In the genomic region with DNA sequence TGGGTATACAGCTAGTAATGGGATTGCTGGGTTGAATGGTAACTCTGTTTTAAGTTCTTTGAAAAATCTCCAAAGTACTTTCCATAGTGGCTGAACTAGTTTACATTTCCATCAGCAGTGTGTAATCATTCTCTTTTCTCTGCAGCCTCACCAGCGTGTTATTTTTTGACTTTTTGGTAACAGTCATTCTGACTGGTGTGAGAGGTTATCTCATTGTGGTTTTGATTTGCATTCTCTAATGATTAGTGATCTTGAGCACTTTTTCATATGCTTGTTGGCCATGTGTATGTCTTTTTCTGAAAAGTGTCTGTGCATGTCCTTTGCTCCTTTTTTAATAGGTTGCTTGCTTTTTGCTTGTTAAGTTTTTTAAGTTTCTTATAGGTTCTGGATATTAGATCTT, we compare ENCODE assay signal across 23 cellular contexts.
A peak's percentile ranks its signal among the peaks of the same experiment; 100 is the strongest.
DNase-seq lines count a peak whose midpoint lies in the region; ATAC-seq, FAIRE-seq and TF ChIP-seq lines count a peak whose summit lies in the region.
"Had no signal": no experiment of that assay in that cellular context is flagged by ENCODE, and none has a peak within 500 bp of the region (broad histone marks: within the 10 kb centered on the region; RNA-seq: fewer than 3 reads in every experiment).

No MANE protein-coding gene starts in this region.

- H3K4ac ChIP-seq in IMR-90 (ENCODE audit: low read depth, low read length), result no peak overlapping the region

- H3K9me1 ChIP-seq in IMR-90 (ENCODE audit: insufficient read depth, low read length), result no peaks in the 10 kb centered on the region

- TF ChIP-seq CTCF in IMR-90 (conservative IDR thresholded peaks at IDR 0.05; ENCODE audit: low read depth, low read length) (no peak), bronchial epithelial cell (IDR thresholded peaks at IDR 0.05; ENCODE audit: insufficient read depth, low read length, severe bottlenecking) (no peak), RWPE1 (conservative IDR thresholded peaks at IDR 0.05; ENCODE audit: low read depth) (no peak), A673 (conservative IDR thresholded peaks at IDR 0.05; ENCODE audit: low read depth, low read length) (no peak)

- no CpG with 5 or more reads among the region's 1 CpG for WGBS in IMR-90 (ENCODE audit: extremely low coverage in 2 of 2, insufficient read length in 1 of 2), 2 experiments

- no peak overlapping the region for H3K23ac ChIP-seq in IMR-90 (ENCODE audit: low read depth, low read length)

- H3K4me2 ChIP-seq in IMR-90 (ENCODE audit: low read depth, low read length), result no peak overlapping the region
- H3K4me2 ChIP-seq: BLaER1 had no signal

- CTCF ChIA-PET in IMR-90 (lab: Yijun Ruan, JAX) (no interaction called here), RWPE1 (lab: Yijun Ruan, JAX) (interaction anchor here (0.7 kb wide), 1 partner anchor 10 kb away, joined by 6 read pairs; no protein-coding TSS in a partner anchor), A673 (lab: Charles Lee) (no interaction called here)

- H2BK5ac ChIP-seq in IMR-90 (ENCODE audit: low read depth, low read length, poor library complexity, severe bottlenecking), result no peak overlapping the region

- POLR2A ChIA-PET in IMR-90 (lab: Charles Lee; ENCODE audit: unreplicated experiment), result no interaction called here
- POLR2A ChIA-PET in RWPE1 (lab: Yijun Ruan, JAX; ENCODE audit: low non-redundant PET), result no interaction called here
- POLR2A ChIA-PET in A673 (lab: Charles Lee; ENCODE audit: low non-redundant PET), result no interaction called here

- peak; percentile 86 for FAIRE-seq in GM18507 (lab: Jason Lieb, UNC)
- no peak for FAIRE-seq in bronchial epithelial cell (lab: Jason Lieb, UNC)
- FAIRE-seq in GM12891 (lab: Jason Lieb, UNC), result no peak

- dilution Hi-C loops in IMR-90 (cut with HindIII; ENCODE audit: low sequenced_read_pairs, unreplicated experiment), result no loop called here

- in situ Hi-C loops in IMR-90 (cut with MboI; ENCODE audit: low sequenced_read_pairs), result no loop called here

- no peak overlapping the region for H2AK5ac ChIP-seq in IMR-90 (ENCODE audit: low read depth, low read length)

- H2BK20ac ChIP-seq in IMR-90 (ENCODE audit: low read depth, low read length), result no peak overlapping the region

- no peak overlapping the region for H2AK9ac ChIP-seq in IMR-90 (replicated peaks; ENCODE audit: low read depth, low read length, poor library complexity)

- H3K56ac ChIP-seq in IMR-90 (ENCODE audit: extremely low read depth, insufficient read depth, low read length), result no peak overlapping the region

- H3K4me3 ChIP-seq in IMR-90 (ENCODE audit: insufficient read depth, low read depth, low read length) (no peak overlapping the region), bronchial epithelial cell (ENCODE audit: low read depth, low read length) (no peak overlapping the region), A673 (ENCODE audit: low read depth, low read length, poor library complexity, severe bottlenecking) (no peak overlapping the region)
- H3K4me3 ChIP-seq: BLaER1, body of pancreas, heart right ventricle, ovary, spleen, tibial nerve had no signal

- no peak for TF ChIP-seq POLR2A in IMR-90 (IDR thresholded peaks at IDR 0.05; ENCODE audit: low read depth, low read length)
- no peak for TF ChIP-seq POLR2A in GM12891 (IDR thresholded peaks at IDR 0.05; ENCODE audit: low read depth, low read length)

- no peaks in the 10 kb centered on the region for H4K20me1 ChIP-seq in IMR-90 (ENCODE audit: insufficient read depth, low read length)
- H4K20me1 ChIP-seq: BLaER1 had no signal

- no peak overlapping the region for H2BK120ac ChIP-seq in IMR-90 (ENCODE audit: low read depth, low read length)

- H3K18ac ChIP-seq in IMR-90 (ENCODE audit: low read depth, low read length), result no peak overlapping the region

- H4K91ac ChIP-seq in IMR-90 (ENCODE audit: insufficient read depth, low read depth, low read length), result no peak overlapping the region

- H3K27me3 ChIP-seq in IMR-90 (ENCODE audit: control insufficient read depth, insufficient read depth, low read length), result no peaks in the 10 kb centered on the region; the same call in 1 of the 2 replicates
- H3K27me3 ChIP-seq in bronchial epithelial cell (ENCODE audit: control insufficient read depth, insufficient read depth, low read length), result no peaks in the 10 kb centered on the region
- H3K27me3 ChIP-seq in A673 (replicated peaks; ENCODE audit: insufficient read depth, low read depth, low read length, poor library complexity), result no peaks in the 10 kb centered on the region
- H3K27me3 ChIP-seq: BLaER1, body of pancreas, heart right ventricle, ovary, spleen, tibial nerve had no signal

- H3K9me3 ChIP-seq in IMR-90 (ENCODE audit: control insufficient read depth, insufficient read depth, low read length) (no peaks in the 10 kb centered on the region; the same call in 1 of the 2 replicates), A673 (ENCODE audit: low read depth, low read length, poor library complexity, severe bottlenecking) (no peaks in the 10 kb centered on the region)
- H3K9me3 ChIP-seq: BLaER1, body of pancreas, ovary had no signal

- H3K27ac ChIP-seq in IMR-90 (ENCODE audit: insufficient read depth, low read length) (no peak overlapping the region), RWPE1 (no peak overlapping the region), A673 (ENCODE audit: low read depth, low read length, poor library complexity, severe bottlenecking) (no peak overlapping the region)
- H3K27ac ChIP-seq: BLaER1, body of pancreas, epithelial cell of prostate, heart right ventricle, ovary, spleen, tibial nerve had no signal

- BruUV-seq in IMR-90 (replicated peaks; lab: Mats Ljungman, UMichigan) (no TSS peak), A673 (replicated peaks; lab: Mats Ljungman, UMichigan) (no TSS peak)

- no peak overlapping the region for H3K9ac ChIP-seq in IMR-90 (ENCODE audit: low read depth, low read length)
- H3K9ac ChIP-seq: BLaER1 had no signal

- H4K8ac ChIP-seq in IMR-90 (ENCODE audit: low read depth in 2 of 2, low read length in 2 of 2), result no peak overlapping the region

- H2AFZ ChIP-seq in IMR-90 (replicated peaks; ENCODE audit: low read length, poor library complexity), result no peak overlapping the region

- H2BK15ac ChIP-seq in IMR-90 (ENCODE audit: low read depth, low read length), result no peak overlapping the region

- intact Hi-C loops in IMR-90 (cut with micrococcal nuclease), result no loop called here
- intact Hi-C loops in A673 (cut with micrococcal nuclease; ENCODE audit: unreplicated experiment), result no loop called here

- DNase-seq in GM18507 (ENCODE audit: extremely low spot score, insufficient read length, low read depth) (no peak), IMR-90 (peak; percentile 86), bronchial epithelial cell (ENCODE audit: low read depth) (peak; percentile 58), kidney glomerular epithelial cell (lab: John Stamatoyannopoulos, UW) (peak; percentile 28), GM12891 (ENCODE audit: insufficient read length, low spot score) (no peak), RWPE1 (ENCODE audit: low spot score) (no peak), A673 (ENCODE audit: low spot score) (no peak)
- DNase-seq: activated CD4-positive, alpha-beta T cell treated with anti-CD3 and anti-CD28 coated beads for 48 hours; activated CD8-positive, alpha-beta memory T cell treated with anti-CD3 and anti-CD28 coated beads for 24 hours; activated gamma-delta T cell treated with Interleukin-2 at 50 U/mL for 16 hours; activated T-cell treated with anti-CD3 and anti-CD28 coated beads, Interleukin-2, amount 50 U/mL, for 24 hours; body of pancreas; GDM1; H7; heart right ventricle; KG1; NCI-H524 treated with DMSO at 0.1 percent for 48 hours; ovary; Right ventricle myocardium superior; spleen had no signal

- no peaks in the 10 kb centered on the region for H3K36me3 ChIP-seq in IMR-90 (ENCODE audit: control insufficient read depth, insufficient read depth, low read length)
- no peaks in the 10 kb centered on the region for H3K36me3 ChIP-seq in bronchial epithelial cell (ENCODE audit: control insufficient read depth, insufficient read depth, low read length)
- no peaks in the 10 kb centered on the region for H3K36me3 ChIP-seq in A673 (ENCODE audit: insufficient read depth, low read length, poor library complexity, severe bottlenecking)
- H3K36me3 ChIP-seq: BLaER1, heart right ventricle, ovary, spleen, tibial nerve had no signal

- no peak overlapping the region for H4K5ac ChIP-seq in IMR-90 (ENCODE audit: low read depth, low read length)

- no peak overlapping the region for H3K14ac ChIP-seq in IMR-90 (replicated peaks; ENCODE audit: low read depth, low read length)

- peak; percentile 94 for ATAC-seq in IMR-90 (ENCODE audit: low read depth)
- ATAC-seq: body of pancreas, heart right ventricle had no signal

- no peaks in the 10 kb centered on the region for H3K79me1 ChIP-seq in IMR-90 (ENCODE audit: low read depth in 1 of 2, low read length in 2 of 2)

- TF ChIP-seq RAD21 in IMR-90 (IDR thresholded peaks at IDR 0.05; ENCODE audit: low read length), result no peak

- no peaks in the 10 kb centered on the region for H3K4me1 ChIP-seq in IMR-90 (ENCODE audit: control insufficient read depth, insufficient read depth, low read length)
- no peaks in the 10 kb centered on the region for H3K4me1 ChIP-seq in A673 (ENCODE audit: insufficient read depth, low read length, poor library complexity, severe bottlenecking)
- H3K4me1 ChIP-seq: BLaER1, body of pancreas, heart right ventricle, spleen, tibial nerve had no signal

TF ChIP-seq in IMR-90, 13 proteins besides CTCF, POLR2A, EP300 and RAD21 (continues in another document):
- peak; percentile 36; the same call in 1 of the 2 replicates for TF ChIP-seq FOS (IDR thresholded peaks at IDR 0.05; ENCODE audit: low read depth, low read length)
- TF ChIP-seq MXI1 (IDR thresholded peaks at IDR 0.05; ENCODE audit: borderline replicate concordance, low read depth, low read length), result no peak

TF ChIP-seq in GM12891, 5 proteins besides CTCF, POLR2A, EP300 and RAD21:
- no peak for TF ChIP-seq POU2F2 (IDR thresholded peaks at IDR 0.05; ENCODE audit: low read depth, low read length)
- no peak for TF ChIP-seq TAF1 (IDR thresholded peaks at IDR 0.05; ENCODE audit: low read depth, low read length)
- no peak for TF ChIP-seq POLR2AphosphoS5 (IDR thresholded peaks at IDR 0.05; ENCODE audit: low read depth, low read length)
- TF ChIP-seq PAX5 (IDR thresholded peaks at IDR 0.05; ENCODE audit: insufficient read depth, low read length, severe bottlenecking), result no peak
- no peak for TF ChIP-seq SPI1 (IDR thresholded peaks at IDR 0.05; ENCODE audit: low read depth, low read length)

Comparison
In these comparisons a context has a peak if more than half of its experiments do, and no peak if none do; other contexts are left out.
1. DNase-seq: peak in IMR-90 (single experiment), bronchial epithelial cell (single experiment) and kidney glomerular epithelial cell (single experiment); none in GM18507 (single experiment), GM12891 (single experiment), RWPE1 (single experiment) and A673 (single experiment).